In the genomic region with DNA sequence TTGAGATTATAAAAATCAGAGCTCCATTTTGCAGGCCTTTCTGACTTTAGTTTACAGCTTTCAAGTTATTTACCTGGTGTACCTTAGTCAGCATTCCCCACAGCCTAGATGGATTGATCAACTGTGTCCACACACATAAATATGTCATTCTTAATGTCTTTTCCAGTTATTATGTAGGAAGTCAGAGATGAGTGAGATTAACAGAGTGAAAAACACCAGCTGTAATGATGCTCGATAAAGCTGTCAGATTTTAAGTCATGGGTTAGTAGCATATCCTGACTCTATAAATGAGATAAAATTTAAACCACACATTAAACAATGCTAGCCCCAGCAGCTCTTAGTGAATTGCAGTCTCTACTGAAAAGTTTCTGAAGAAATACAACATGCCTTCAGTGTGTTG, we compare ENCODE assay signal across 23 cellular contexts. TPM values are rescaled to one million over a fixed set of nuclear protein-coding genes. Genes with fewer than 3 reads are reported as not detected.
DNase-seq lines count a peak whose midpoint lies in the region; ATAC-seq, FAIRE-seq and TF ChIP-seq lines count a peak whose summit lies in the region.
"Had no signal": no experiment of that assay in that cellular context is flagged by ENCODE, and none has a peak within 500 bp of the region (broad histone marks: within the 10 kb centered on the region; RNA-seq: fewer than 3 reads in every experiment).

No MANE protein-coding gene starts in this region.

- no peak overlapping the region for H3K9ac ChIP-seq in SK-N-MC (ENCODE audit: insufficient read length)
- H3K9ac ChIP-seq in smooth muscle cell (ENCODE audit: low read depth) = no peak overlapping the region
- H3K9ac ChIP-seq in mesenchymal stem cell (ENCODE audit: low read length) = no peak overlapping the region

- no peak overlapping the region for H3K14ac ChIP-seq in mesenchymal stem cell (ENCODE audit: low read length in 2 of 2)

- peak overlapping the region; percentile 18; the same call in 1 of the 2 replicates for H3K27ac Mint-ChIP-seq in GM23338
- H3K27ac Mint-ChIP-seq: CD4-positive, alpha-beta memory T cell had no signal

- no peak overlapping the region for H2BK12ac ChIP-seq in mesenchymal stem cell (ENCODE audit: low read length in 2 of 2)

- no peak overlapping the region; the same call in 1 of the 2 replicates for H3K4me2 ChIP-seq in GM23338
- no peak overlapping the region for H3K4me2 ChIP-seq in smooth muscle cell
- no peak overlapping the region for H3K4me2 ChIP-seq in mesenchymal stem cell (ENCODE audit: low read length, poor library complexity, severe bottlenecking)

- no peaks in the 10 kb centered on the region for H3K9me3 Mint-ChIP-seq in GM23338
- no peaks in the 10 kb centered on the region for H3K9me3 Mint-ChIP-seq in activated T-cell treated with anti-CD3 and anti-CD28 coated beads, Interleukin-2, amount 50 U/mL, for 4 hours

- no peak overlapping the region for H2AK5ac ChIP-seq in mesenchymal stem cell (ENCODE audit: low read length, severe bottlenecking)

- whole genome bisulfite sequencing in smooth muscle cell (ENCODE audit: low lambda C conversion rate) = 20% methylated on average over 1 of the region's 1 CpG
- WGBS in mesenchymal stem cell = no CpG with 5 or more reads among the region's 1 CpG

- H3K79me1 ChIP-seq in mesenchymal stem cell (replicated peaks; ENCODE audit: low read length, poor library complexity, severe bottlenecking) = no peaks in the 10 kb centered on the region

- H3K9me2 ChIP-seq in GM23338 (ENCODE audit: insufficient read depth) = no peaks in the 10 kb centered on the region

- H3K23ac ChIP-seq in mesenchymal stem cell (ENCODE audit: low read length in 2 of 2) = no peak overlapping the region

- DNase-seq in GM23338 (ENCODE audit: low spot score) (no peak), SK-N-MC (ENCODE audit: low read depth, low spot score) (no peak), smooth muscle cell (lab: John Stamatoyannopoulos, UW; ENCODE audit: unreplicated experiment) (no peak), mesenchymal stem cell (no peak)
- DNase-seq in activated T-cell treated with anti-CD3 and anti-CD28 coated beads, Interleukin-2, amount 50 U/mL, for 4 hours = no peak
- DNase-seq: C1 segment of cervical spinal cord; CD4-positive, alpha-beta memory T cell; COR-L47; KBM-7; NCI-H1105 treated with DMSO at 0.1 percent for 48 hours; NCI-H146; NCI-H1930; NCI-H2107; NCI-H446; NCI-H524 treated with DMSO at 0.1 percent for 48 hours; NCI-H774; SHP77 had no signal

- no peak overlapping the region for H2BK15ac ChIP-seq in mesenchymal stem cell (ENCODE audit: low read depth, poor library complexity, severe bottlenecking)

- FAIRE-seq in islet of Langerhans (lab: Jason Lieb, UNC) = peak; percentile 21
- FAIRE-seq: G401.6, H54 had no signal

- H3K4me1 ChIP-seq in GM23338 (ENCODE audit: insufficient read depth) = peaks cover 13% of the 10 kb centered on the region
- peaks cover 4% of the 10 kb centered on the region for H3K4me1 ChIP-seq in smooth muscle cell (ENCODE audit: low read depth)
- H3K4me1 ChIP-seq in mesenchymal stem cell (ENCODE audit: control insufficient read depth, insufficient read depth, low read depth, low read length) = peaks cover 1% of the 10 kb centered on the region

- no peak overlapping the region for H3K18ac ChIP-seq in mesenchymal stem cell (ENCODE audit: low read depth in 1 of 2, low read length in 2 of 2)

- H2AFZ ChIP-seq in GM23338 = no peak overlapping the region
- H2AFZ ChIP-seq in smooth muscle cell (ENCODE audit: low read depth) = peak overlapping the region; percentile 11
- H2AFZ ChIP-seq in mesenchymal stem cell (ENCODE audit: low read depth, low read length) = no peak overlapping the region

- H2BK5ac ChIP-seq in mesenchymal stem cell (ENCODE audit: low read depth, low read length, poor library complexity, severe bottlenecking) = no peak overlapping the region

- H3F3A ChIP-seq in GM23338 (replicated peaks; ENCODE audit: low read depth) (no peaks in the 10 kb centered on the region), smooth muscle cell (ENCODE audit: low read depth) (no peaks in the 10 kb centered on the region)

- ATAC-seq in GM23338 (no peak), GM19463 (IDR thresholded peaks at IDR 0.05; ENCODE audit: unreplicated experiment) (no peak)
- no peak for ATAC-seq in activated T-cell treated with anti-CD3 and anti-CD28 coated beads, Interleukin-2, amount 50 U/mL, for 4 hours
- ATAC-seq: Panc1 had no signal

- H3K27me3 ChIP-seq in GM23338 (ENCODE audit: insufficient read depth) = no peaks in the 10 kb centered on the region
- no peaks in the 10 kb centered on the region for H3K27me3 ChIP-seq in smooth muscle cell (ENCODE audit: low read depth)
- H3K27me3 ChIP-seq in mesenchymal stem cell (ENCODE audit: control insufficient read depth in 1 of 2, insufficient read depth in 1 of 2, low read length in 2 of 2) = no peaks in the 10 kb centered on the region

- TF ChIP-seq CTCF in GM23338 (conservative IDR thresholded peaks at IDR 0.05; ENCODE audit: low read depth in 2 of 2) (no peak), smooth muscle cell (IDR thresholded peaks at IDR 0.05; ENCODE audit: borderline replicate concordance, insufficient read depth, poor library complexity, severe bottlenecking) (no peak)

- H3K4me3 ChIP-seq in GM23338 = no peak overlapping the region
- H3K4me3 ChIP-seq in SK-N-MC = 0 out of 2 replicates have a peak overlapping the region, but pooled peaks have one; percentile 0
- no peak overlapping the region for H3K4me3 ChIP-seq in smooth muscle cell
- H3K4me3 ChIP-seq in mesenchymal stem cell (ENCODE audit: insufficient read depth in 1 of 2, low read depth in 1 of 2, low read length in 2 of 2) = no peak overlapping the region

- H3K36me3 ChIP-seq in GM23338 (ENCODE audit: insufficient read depth) (no peaks in the 10 kb centered on the region), SK-N-MC (ENCODE audit: insufficient read depth, low read length) (no peaks in the 10 kb centered on the region), smooth muscle cell (ENCODE audit: low read depth) (no peaks in the 10 kb centered on the region), mesenchymal stem cell (ENCODE audit: control insufficient read depth in 1 of 2, insufficient read depth in 2 of 2, low read depth in 1 of 2, low read length in 2 of 2) (no peaks in the 10 kb centered on the region)

- H3K27ac ChIP-seq in GM23338 (ENCODE audit: low read depth) = no peak overlapping the region
- H3K27ac ChIP-seq in SK-N-MC = peak overlapping the region; percentile 77; the same call in 1 of the 2 replicates
- H3K27ac ChIP-seq in smooth muscle cell (ENCODE audit: low read depth) = peak overlapping the region; percentile 31
- no peak overlapping the region for H3K27ac ChIP-seq in mesenchymal stem cell (ENCODE audit: low read length, poor library complexity, severe bottlenecking)
- H3K27ac ChIP-seq: RWPE1 had no signal

- H3K79me2 ChIP-seq in GM23338 (replicated peaks; ENCODE audit: insufficient read depth) (no peaks in the 10 kb centered on the region), smooth muscle cell (ENCODE audit: low read depth) (no peaks in the 10 kb centered on the region)

- H4K91ac ChIP-seq in mesenchymal stem cell (ENCODE audit: low read length) = no peak overlapping the region

- H3K4me3 Mint-ChIP-seq in GM23338 = no peak overlapping the region
- H3K4me3 Mint-ChIP-seq in activated T-cell treated with anti-CD3 and anti-CD28 coated beads, Interleukin-2, amount 50 U/mL, for 4 hours = no peak overlapping the region
- H3K4me3 Mint-ChIP-seq: CD4-positive, alpha-beta memory T cell had no signal

- H4K8ac ChIP-seq in mesenchymal stem cell (ENCODE audit: low read length) = no peak overlapping the region

- H3K27me3 Mint-ChIP-seq in GM23338 (ENCODE audit: insufficient read depth, low read depth, poor library complexity) = peaks cover 1% of the 10 kb centered on the region
- no peaks in the 10 kb centered on the region for H3K27me3 Mint-ChIP-seq in activated T-cell treated with anti-CD3 and anti-CD28 coated beads, Interleukin-2, amount 50 U/mL, for 4 hours (ENCODE audit: low read depth)

- H2BK120ac ChIP-seq in mesenchymal stem cell (ENCODE audit: low read depth, low read length) = no peak overlapping the region

- peaks cover 10% of the 10 kb centered on the region; the same call in 2 of the 3 replicates for H3K4me1 Mint-ChIP-seq in GM23338
- H3K4me1 Mint-ChIP-seq in activated T-cell treated with anti-CD3 and anti-CD28 coated beads, Interleukin-2, amount 50 U/mL, for 4 hours (ENCODE audit: low read depth) = no peaks in the 10 kb centered on the region
- H3K4me1 Mint-ChIP-seq: CD4-positive, alpha-beta memory T cell had no signal

- H3K4ac ChIP-seq in mesenchymal stem cell (ENCODE audit: low read depth in 1 of 2, low read length in 2 of 2) = no peak overlapping the region

- H3K36me3 Mint-ChIP-seq in GM23338 (ENCODE audit: low read depth) = no peaks in the 10 kb centered on the region
- no peaks in the 10 kb centered on the region for H3K36me3 Mint-ChIP-seq in activated T-cell treated with anti-CD3 and anti-CD28 coated beads, Interleukin-2, amount 50 U/mL, for 4 hours (ENCODE audit: insufficient read depth)
- H3K36me3 Mint-ChIP-seq: CD4-positive, alpha-beta memory T cell had no signal

- no peaks in the 10 kb centered on the region for H3K9me3 ChIP-seq in SK-N-MC (ENCODE audit: low read depth, low read length)
- H3K9me3 ChIP-seq in smooth muscle cell (replicated peaks; ENCODE audit: low read depth) = no peaks in the 10 kb centered on the region
- no peaks in the 10 kb centered on the region for H3K9me3 ChIP-seq in mesenchymal stem cell (ENCODE audit: control insufficient read depth, low read length)

- H4K20me1 ChIP-seq in GM23338 (replicated peaks; ENCODE audit: insufficient read depth) (no peaks in the 10 kb centered on the region), smooth muscle cell (ENCODE audit: low read depth) (no peaks in the 10 kb centered on the region)

TF ChIP-seq in GM23338, 12 proteins besides CTCF, POLR2A, EP300 and RAD21 (continues in another document):
- TF ChIP-seq CREB1 (CRISPR knock-in tag; IDR thresholded peaks at IDR 0.05; ENCODE audit: low read depth) = no peak
- TF ChIP-seq STAT1 (IDR thresholded peaks at IDR 0.05; ENCODE audit: unreplicated experiment) = no peak
- TF ChIP-seq ZNF331 (CRISPR knock-in tag; IDR thresholded peaks at IDR 0.05; ENCODE audit: low read depth) = no peak
- no peak for TF ChIP-seq JUNB (IDR thresholded peaks at IDR 0.05; ENCODE audit: unreplicated experiment)

RNA-seq across cellular contexts. Expression of a gene that starts 48.9 kb away (rescaled TPM):
- total RNA-seq in GM23338 (2014; rRNA removed; shearing (Covaris generic)) = 12.8 and 16.8 TPM in 2 replicates
- 9.3 and 11.5 TPM in 2 replicates for polyA plus RNA-seq in GM23338 (2016; fragmentation: Nextera tagmentation; extraction: Ambion mirVana)
- total RNA-seq in smooth muscle cell = 14.9 and 16.6 TPM in 2 replicates
- 6.5 and 6.7 TPM in 2 replicates for polyA plus RNA-seq in smooth muscle cell
- 1 to 10 TPM; 2.3 to 2.9 (median 2.3) TPM for total RNA-seq in activated T-cell treated with anti-CD3 and anti-CD28 coated beads, Interleukin-2, amount 50 U/mL, for 4 hours
- 6.5 TPM for polyA plus RNA-seq in mesenchymal stem cell (2013, experiment 1 of 2)
- polyA plus RNA-seq in mesenchymal stem cell (2013, experiment 2 of 2) = 7.3 TPM

Comparison
In these comparisons a context has a peak if more than half of its experiments do, and no peak if none do; other contexts are left out.
1. H3K27ac ChIP-seq: peak in SK-N-MC (single experiment) and smooth muscle cell (single experiment); none in GM23338 (single experiment) and mesenchymal stem cell (single experiment).